Comparison of ENCODE assay signal across 14 cellular contexts in the genomic region with DNA sequence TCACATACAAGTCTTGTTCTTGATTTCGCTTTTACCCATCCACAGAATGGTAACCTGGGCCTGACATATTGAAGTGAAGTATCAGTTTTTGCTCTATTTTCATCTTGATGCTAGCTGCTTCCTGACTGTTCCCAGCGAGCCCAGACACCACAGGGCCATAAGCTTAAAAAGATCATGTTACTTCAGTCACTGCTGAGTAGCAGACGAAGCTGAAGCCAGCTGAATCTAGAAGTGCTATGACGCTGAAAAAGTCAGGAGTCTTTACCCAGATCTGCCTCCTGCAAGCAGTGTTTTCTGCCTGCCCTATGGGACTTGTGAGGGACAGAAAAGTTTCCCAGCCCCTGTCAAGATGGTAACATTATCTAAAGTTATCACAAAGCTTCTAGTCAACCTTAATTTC. TPM values are rescaled to one million over a fixed set of nuclear protein-coding genes. Genes with fewer than 3 reads are reported as not detected.
DNase-seq lines count a peak whose midpoint lies in the region; ATAC-seq, FAIRE-seq and TF ChIP-seq lines count a peak whose summit lies in the region.
"Had no signal": no experiment of that assay in that cellular context is flagged by ENCODE, and none has a peak within 500 bp of the region (broad histone marks: within the 10 kb centered on the region; RNA-seq: fewer than 3 reads in every experiment).

No MANE protein-coding gene starts in this region.

- WGBS in HepG2 (ENCODE audit: low lambda C conversion rate) = 66% methylated on average over 4 of the region's 4 CpGs

- no peak overlapping the region for H3K4me2 ChIP-seq in HepG2 (ENCODE audit: low read depth, low read length)

- DNase-seq in DMS 273 treated with DMSO at 0.1 percent for 48 hours (lab: John Stamatoyannopoulos, UW) = peak; percentile 67
- DNase-seq in SJCRH30 = peak; percentile 54 to 81
- no peak for DNase-seq in HepG2 (ENCODE audit: low spot score)
- DNase-seq in AG08396 (ENCODE audit: low spot score) = no peak
- no peak for DNase-seq in activated naive CD4-positive, alpha-beta T cell treated with anti-CD3 and anti-CD28 coated beads, Interleukin-2, amount 10 ng/mL, durations not matched to agents 7 days and 5 days
- no peak for DNase-seq in HTR-8/SVneo (ENCODE audit: insufficient read length, low spot score)
- DNase-seq: activated CD4-positive, alpha-beta T cell treated with anti-CD3 and anti-CD28 coated beads for 48 hours; effector CD8-positive, alpha-beta T cell; KBM-7; NCI-H526 treated with DMSO at 0.1 percent for 48 hours; stimulated activated naive CD4-positive, alpha-beta T cell treated with Interleukin-2 at 50 U/mL for 16 hours had no signal

- in situ Hi-C loops in HepG2 (cut with HindIII; ENCODE audit: extremely low pct_ligation_motif_present, low pct_unique_long_range_greater_than_20kb) = no loop called here

- no peak overlapping the region for H3K4me3 Mint-ChIP-seq in activated naive CD4-positive, alpha-beta T cell treated with anti-CD3 and anti-CD28 coated beads, Interleukin-2, amount 10 ng/mL, durations not matched to agents 7 days and 5 days

- H3K9me3 ChIP-seq in SJCRH30 (replicated peaks) (no peaks in the 10 kb centered on the region), HepG2 (ENCODE audit: low read length) (no peaks in the 10 kb centered on the region)

- no peak for TF ChIP-seq RAD21 in HepG2 (CRISPR knock-in tag; IDR thresholded peaks at IDR 0.05)

- no TSS peak for BruUV-seq in HepG2 (replicated peaks; lab: Mats Ljungman, UMichigan)

- H3K27me3 Mint-ChIP-seq in activated naive CD4-positive, alpha-beta T cell treated with anti-CD3 and anti-CD28 coated beads, Interleukin-2, amount 10 ng/mL, durations not matched to agents 7 days and 5 days = peaks cover 31% of the 10 kb centered on the region

- H3K4me3 ChIP-seq in SJCRH30 = no peak overlapping the region
- no peak overlapping the region for H3K4me3 ChIP-seq in HepG2 (replicated peaks in 1 of 3; ENCODE audit: insufficient read depth in 1 of 3, low read depth in 2 of 3, low read length in 3 of 3)

- intact Hi-C loops in HepG2 (cut with micrococcal nuclease; ENCODE audit: unreplicated experiment) = loop anchor here (5.0 kb wide), 1 partner anchor 37 kb away; no protein-coding TSS in a partner anchor

- no peak overlapping the region for H3K9ac ChIP-seq in HepG2 (ENCODE audit: insufficient read depth, low read depth, low read length)

- no peak for ATAC-seq in HepG2
- ATAC-seq: activated naive CD4-positive, alpha-beta T cell treated with anti-CD3 and anti-CD28 coated beads, Interleukin-2, amount 50 U/mL, for 72 hours; SK-N-SH treated with all-trans-retinoic acid at 6 μM for 48 hours had no signal

- H3K36me3 ChIP-seq in SJCRH30 (no peaks in the 10 kb centered on the region), HepG2 (replicated peaks in 1 of 2; ENCODE audit: control insufficient read depth in 1 of 2, insufficient read depth in 2 of 2, low read length in 2 of 2) (no peaks in the 10 kb centered on the region)

- no peak for TF ChIP-seq CTCF in HepG2 (CRISPR knock-in tag; IDR thresholded peaks at IDR 0.05)

- H4K20me1 ChIP-seq in HepG2 (ENCODE audit: insufficient read depth, low read length) = 0 out of 2 replicates have a peak, but pooled peaks cover 6% of the 10 kb centered on the region

- no peak for TF ChIP-seq POLR2A in HepG2 (IDR thresholded peaks at IDR 0.05; ENCODE audit: insufficient read depth in 1 of 2, low read depth in 2 of 2, low read length in 2 of 2)

- no peak overlapping the region for H3K27ac Mint-ChIP-seq in activated naive CD4-positive, alpha-beta T cell treated with anti-CD3 and anti-CD28 coated beads, Interleukin-2, amount 10 ng/mL, durations not matched to agents 7 days and 5 days
- H3K27ac Mint-ChIP-seq: activated naive CD4-positive, alpha-beta T cell treated with anti-CD3 and anti-CD28 coated beads, Interleukin-2, amount 50 U/mL, for 72 hours had no signal

- FAIRE-seq in HepG2 (lab: Jason Lieb, UNC) = no peak
- FAIRE-seq in HTR-8/SVneo (lab: Jason Lieb, UNC) = no peak
- FAIRE-seq: G401.6 had no signal

- H3K27me3 ChIP-seq in SJCRH30 (no peaks in the 10 kb centered on the region), HepG2 (ENCODE audit: control insufficient read depth in 1 of 2, insufficient read depth in 2 of 2, low read length in 2 of 2) (no peaks in the 10 kb centered on the region; a peak in 1 of 5 replicates)

- CTCF ChIA-PET in HepG2 (lab: Yijun Ruan, JAX; ENCODE audit: low intra/inter-chr PET ratio, low total read pairs) = no interaction called here
- CTCF ChIA-PET in activated naive CD4-positive, alpha-beta T cell treated with anti-CD3 and anti-CD28 coated beads, Interleukin-2, amount 10 ng/mL, durations not matched to agents 7 days and 5 days (lab: Charles Lee) = interaction anchor here (0.8 to 1.5 kb wide), 4 partner anchors 9 to 39 kb away, joined by 3 to 8 read pairs (median 6); no protein-coding TSS in a partner anchor

- peaks cover 12% of the 10 kb centered on the region for H3K4me1 Mint-ChIP-seq in activated naive CD4-positive, alpha-beta T cell treated with anti-CD3 and anti-CD28 coated beads, Interleukin-2, amount 10 ng/mL, durations not matched to agents 7 days and 5 days

- peaks cover 25% of the 10 kb centered on the region for H3K79me2 ChIP-seq in HepG2 (ENCODE audit: insufficient read depth, low read length)

- H3K27ac ChIP-seq in SJCRH30 = no peak overlapping the region
- H3K27ac ChIP-seq in HepG2 (ENCODE audit: extremely low read length, insufficient read depth, low read length) = peak overlapping the region; percentile 21

- H3K36me3 Mint-ChIP-seq in activated naive CD4-positive, alpha-beta T cell treated with anti-CD3 and anti-CD28 coated beads, Interleukin-2, amount 10 ng/mL, durations not matched to agents 7 days and 5 days = no peaks in the 10 kb centered on the region
- H3K36me3 Mint-ChIP-seq: activated naive CD4-positive, alpha-beta T cell treated with anti-CD3 and anti-CD28 coated beads, Interleukin-2, amount 50 U/mL, for 72 hours had no signal

- TF ChIP-seq EP300 in HepG2 (IDR thresholded peaks at IDR 0.05; ENCODE audit: low read depth in 2 of 2, low read length in 2 of 2) = no peak
- TF ChIP-seq EP300 in HepG2 (CRISPR knock-in tag; IDR thresholded peaks at IDR 0.05; ENCODE audit: borderline replicate concordance) = no peak

- POLR2A ChIA-PET in HepG2 (lab: Yijun Ruan, JAX) = interaction anchor here (0.9 to 2.0 kb wide), 2 partner anchors 14 to 133 kb away, joined by 3 to 4 read pairs; no protein-coding TSS in a partner anchor

- no peaks in the 10 kb centered on the region for H3K9me3 Mint-ChIP-seq in activated naive CD4-positive, alpha-beta T cell treated with anti-CD3 and anti-CD28 coated beads, Interleukin-2, amount 10 ng/mL, durations not matched to agents 7 days and 5 days
- H3K9me3 Mint-ChIP-seq: activated naive CD4-positive, alpha-beta T cell treated with anti-CD3 and anti-CD28 coated beads, Interleukin-2, amount 50 U/mL, for 72 hours had no signal

- H3K4me1 ChIP-seq in SJCRH30 (peaks cover 27% of the 10 kb centered on the region), HepG2 (ENCODE audit: insufficient read depth, low read length) (peaks cover 39% of the 10 kb centered on the region)

- no peak overlapping the region for H2AFZ ChIP-seq in HepG2 (ENCODE audit: low read length)

RNA-seq across cellular contexts. Expression of a gene that starts 2.7 kb away (rescaled TPM):
- 259 and 261 TPM in 2 replicates for total RNA-seq in SJCRH30 (2014; rRNA removed; shearing (Covaris generic))
- 57.4 and 79.9 TPM in 2 replicates for total RNA-seq in HepG2 (2016; rRNA removed; fragmentation: Illumina TruSeq; extraction: Trizol)
- 61.0 and 61.6 TPM in 2 replicates for total RNA-seq in HepG2 (2016; cell fraction: cytosol; rRNA removed; fragmentation: Illumina TruSeq; extraction: Trizol; ENCODE audit: low read depth)
- 60.4 and 81.6 TPM in 2 replicates for total RNA-seq in HepG2 (2016; cell fraction: insoluble cytoplasmic fraction; rRNA removed; fragmentation: Illumina TruSeq; extraction: Trizol)
- total RNA-seq in HepG2 (2016; cell fraction: membrane; rRNA removed; fragmentation: Illumina TruSeq; extraction: Trizol) = 103 and 106 TPM in 2 replicates
- total RNA-seq in HepG2 (2016; cell fraction: nucleus; rRNA removed; fragmentation: Illumina TruSeq; extraction: Trizol) = 46.3 and 54.0 TPM in 2 replicates
- polyA plus RNA-seq in HepG2 (2011; rRNA removed) = 43.9 and 44.0 TPM in 2 replicates
- 30.6 and 48.5 TPM in 2 replicates for polyA plus RNA-seq in HepG2 (2011; cell fraction: cytosol; rRNA removed)
- polyA plus RNA-seq in HepG2 (2011; cell fraction: nucleus; rRNA removed) = 9.3 and 15.2 TPM in 2 replicates
- 75.8 and 86.2 TPM in 2 replicates for polyA plus RNA-seq in HepG2 (2012)
- polyA plus RNA-seq in HepG2 (2016; cell fraction: cytosol; fragmentation: Illumina TruSeq; extraction: Trizol; ENCODE audit: low read depth) = 96.8 and 103 TPM in 2 replicates
- 78.0 and 79.1 TPM in 2 replicates for polyA plus RNA-seq in HepG2 (2016; cell fraction: insoluble cytoplasmic fraction; fragmentation: Illumina TruSeq; extraction: Trizol; ENCODE audit: low read depth)
- polyA plus RNA-seq in HepG2 (2016; cell fraction: membrane; fragmentation: Illumina TruSeq; extraction: Trizol; ENCODE audit: low read depth) = 115 and 119 TPM in 2 replicates
- 101 and 103 TPM in 2 replicates for polyA plus RNA-seq in HepG2 (2016; cell fraction: nucleus; fragmentation: Illumina TruSeq; extraction: Trizol; ENCODE audit: insufficient read depth, low read depth)
- 10.9 and 11.9 TPM in 2 replicates for polyA minus RNA-seq in HepG2 (2011; rRNA and poly(A)+ RNA removed; ENCODE audit: low replicate concordance)
- 18.7 and 25.3 TPM in 2 replicates for polyA minus RNA-seq in HepG2 (2011; cell fraction: cytosol; rRNA and poly(A)+ RNA removed)
- 10.4 and 12.6 TPM in 2 replicates for polyA minus RNA-seq in HepG2 (2011; cell fraction: nucleus; rRNA and poly(A)+ RNA removed)

RNA-seq across cellular contexts. Expression of a gene that starts 48.5 kb away (rescaled TPM):
- total RNA-seq in SJCRH30 (2014; rRNA removed; shearing (Covaris generic)) = 37.7 and 40.4 TPM in 2 replicates
- total RNA-seq in HepG2 (2016; rRNA removed; fragmentation: Illumina TruSeq; extraction: Trizol) = 17.4 and 24.1 TPM in 2 replicates
- total RNA-seq in HepG2 (2016; cell fraction: cytosol; rRNA removed; fragmentation: Illumina TruSeq; extraction: Trizol; ENCODE audit: low read depth) = 5.0 and 6.4 TPM in 2 replicates
- total RNA-seq in HepG2 (2016; cell fraction: insoluble cytoplasmic fraction; rRNA removed; fragmentation: Illumina TruSeq; extraction: Trizol) = 16.0 and 24.8 TPM in 2 replicates
- total RNA-seq in HepG2 (2016; cell fraction: membrane; rRNA removed; fragmentation: Illumina TruSeq; extraction: Trizol) = 15.7 and 18.1 TPM in 2 replicates
- total RNA-seq in HepG2 (2016; cell fraction: nucleus; rRNA removed; fragmentation: Illumina TruSeq; extraction: Trizol) = 28.9 and 38.5 TPM in 2 replicates
- 73.8 and 80.6 TPM in 2 replicates for polyA plus RNA-seq in HepG2 (2011; rRNA removed)
- 66.9 and 68.7 TPM in 2 replicates for polyA plus RNA-seq in HepG2 (2011; cell fraction: cytosol; rRNA removed)
- polyA plus RNA-seq in HepG2 (2011; cell fraction: nucleus; rRNA removed) = 64.3 and 75.0 TPM in 2 replicates
- 36.4 and 39.6 TPM in 2 replicates for polyA plus RNA-seq in HepG2 (2012)
- polyA plus RNA-seq in HepG2 (2016; cell fraction: cytosol; fragmentation: Illumina TruSeq; extraction: Trizol; ENCODE audit: low read depth) = 6.7 and 7.8 TPM in 2 replicates
- 19.6 and 25.9 TPM in 2 replicates for polyA plus RNA-seq in HepG2 (2016; cell fraction: insoluble cytoplasmic fraction; fragmentation: Illumina TruSeq; extraction: Trizol; ENCODE audit: low read depth)
- polyA plus RNA-seq in HepG2 (2016; cell fraction: membrane; fragmentation: Illumina TruSeq; extraction: Trizol; ENCODE audit: low read depth) = 15.4 and 16.2 TPM in 2 replicates
- polyA plus RNA-seq in HepG2 (2016; cell fraction: nucleus; fragmentation: Illumina TruSeq; extraction: Trizol; ENCODE audit: insufficient read depth, low read depth) = 59.1 and 62.2 TPM in 2 replicates
- polyA minus RNA-seq in HepG2 (2011; rRNA and poly(A)+ RNA removed; ENCODE audit: low replicate concordance) = 22.0 and 139 TPM in 2 replicates
- 48.1 and 54.0 TPM in 2 replicates for polyA minus RNA-seq in HepG2 (2011; cell fraction: cytosol; rRNA and poly(A)+ RNA removed)
- polyA minus RNA-seq in HepG2 (2011; cell fraction: nucleus; rRNA and poly(A)+ RNA removed) = 39.9 and 48.0 TPM in 2 replicates

RNA-seq across cellular contexts. Expression of a gene that starts 49.1 kb away (rescaled TPM):
- 0.13 TPM in 1 of 2 replicates, not detected in the other for total RNA-seq in SJCRH30 (2014; rRNA removed; shearing (Covaris generic))
- 2.3 and 4.2 TPM in 2 replicates for total RNA-seq in HepG2 (2016; rRNA removed; fragmentation: Illumina TruSeq; extraction: Trizol)
- total RNA-seq in HepG2 (2016; cell fraction: cytosol; rRNA removed; fragmentation: Illumina TruSeq; extraction: Trizol; ENCODE audit: low read depth) = 2.6 and 2.8 TPM in 2 replicates
- total RNA-seq in HepG2 (2016; cell fraction: insoluble cytoplasmic fraction; rRNA removed; fragmentation: Illumina TruSeq; extraction: Trizol) = 2.9 and 3.6 TPM in 2 replicates
- total RNA-seq in HepG2 (2016; cell fraction: membrane; rRNA removed; fragmentation: Illumina TruSeq; extraction: Trizol) = 6.5 and 7.7 TPM in 2 replicates
- 1.3 TPM in 2 replicates for total RNA-seq in HepG2 (2016; cell fraction: nucleus; rRNA removed; fragmentation: Illumina TruSeq; extraction: Trizol)
- 0.98 and 2.3 TPM in 2 replicates for polyA plus RNA-seq in HepG2 (2011; rRNA removed)
- 0.59 and 1.8 TPM in 2 replicates for polyA plus RNA-seq in HepG2 (2011; cell fraction: cytosol; rRNA removed)
- 0.27 and 1.1 TPM in 2 replicates for polyA plus RNA-seq in HepG2 (2011; cell fraction: nucleus; rRNA removed)
- 4.0 and 6.8 TPM in 2 replicates for polyA plus RNA-seq in HepG2 (2012)
- polyA plus RNA-seq in HepG2 (2016; cell fraction: cytosol; fragmentation: Illumina TruSeq; extraction: Trizol; ENCODE audit: low read depth) = 3.9 and 4.9 TPM in 2 replicates
- polyA plus RNA-seq in HepG2 (2016; cell fraction: insoluble cytoplasmic fraction; fragmentation: Illumina TruSeq; extraction: Trizol; ENCODE audit: low read depth) = 3.9 and 4.6 TPM in 2 replicates
- polyA plus RNA-seq in HepG2 (2016; cell fraction: membrane; fragmentation: Illumina TruSeq; extraction: Trizol; ENCODE audit: low read depth) = 6.4 and 7.3 TPM in 2 replicates
- polyA plus RNA-seq in HepG2 (2016; cell fraction: nucleus; fragmentation: Illumina TruSeq; extraction: Trizol; ENCODE audit: insufficient read depth, low read depth) = 3.3 and 6.0 TPM in 2 replicates
- 0.32 TPM in 1 of 2 replicates, not detected in the other for polyA minus RNA-seq in HepG2 (2011; rRNA and poly(A)+ RNA removed; ENCODE audit: low replicate concordance)
- polyA minus RNA-seq in HepG2 (2011; cell fraction: cytosol; rRNA and poly(A)+ RNA removed) = 0.53 and 1.3 TPM in 2 replicates
- 0.62 TPM in 1 of 2 replicates, not detected in the other for polyA minus RNA-seq in HepG2 (2011; cell fraction: nucleus; rRNA and poly(A)+ RNA removed)
- total RNA-seq: activated naive CD4-positive, alpha-beta T cell treated with anti-CD3 and anti-CD28 coated beads, Interleukin-2, amount 50 U/mL, for 72 hours had no signal

RNA-seq across cellular contexts. Expression of a gene that starts 49.1 kb away (rescaled TPM):
- not detected in 2 replicates for total RNA-seq in SJCRH30 (2014; rRNA removed; shearing (Covaris generic))
- not detected in 2 replicates for total RNA-seq in HepG2 (2016; rRNA removed; fragmentation: Illumina TruSeq; extraction: Trizol)
- total RNA-seq in HepG2 (2016; cell fraction: cytosol; rRNA removed; fragmentation: Illumina TruSeq; extraction: Trizol; ENCODE audit: low read depth) = not detected in 2 replicates
- total RNA-seq in HepG2 (2016; cell fraction: insoluble cytoplasmic fraction; rRNA removed; fragmentation: Illumina TruSeq; extraction: Trizol) = not detected in 2 replicates
- total RNA-seq in HepG2 (2016; cell fraction: membrane; rRNA removed; fragmentation: Illumina TruSeq; extraction: Trizol) = not detected in 2 replicates
- total RNA-seq in HepG2 (2016; cell fraction: nucleus; rRNA removed; fragmentation: Illumina TruSeq; extraction: Trizol) = not detected in 2 replicates
- polyA plus RNA-seq in HepG2 (2011; rRNA removed) = not detected in 2 replicates
- not detected in 2 replicates for polyA plus RNA-seq in HepG2 (2011; cell fraction: cytosol; rRNA removed)
- polyA plus RNA-seq in HepG2 (2011; cell fraction: nucleus; rRNA removed) = not detected in 2 replicates
- polyA plus RNA-seq in HepG2 (2012) = not detected in 2 replicates
- not detected in 2 replicates for polyA plus RNA-seq in HepG2 (2016; cell fraction: cytosol; fragmentation: Illumina TruSeq; extraction: Trizol; ENCODE audit: low read depth)
- not detected in 2 replicates for polyA plus RNA-seq in HepG2 (2016; cell fraction: insoluble cytoplasmic fraction; fragmentation: Illumina TruSeq; extraction: Trizol; ENCODE audit: low read depth)
- polyA plus RNA-seq in HepG2 (2016; cell fraction: membrane; fragmentation: Illumina TruSeq; extraction: Trizol; ENCODE audit: low read depth) = not detected in 2 replicates
- not detected in 2 replicates for polyA plus RNA-seq in HepG2 (2016; cell fraction: nucleus; fragmentation: Illumina TruSeq; extraction: Trizol; ENCODE audit: insufficient read depth, low read depth)
- polyA minus RNA-seq in HepG2 (2011; rRNA and poly(A)+ RNA removed; ENCODE audit: low replicate concordance) = not detected in 2 replicates
- polyA minus RNA-seq in HepG2 (2011; cell fraction: cytosol; rRNA and poly(A)+ RNA removed) = not detected in 2 replicates
- not detected in 2 replicates for polyA minus RNA-seq in HepG2 (2011; cell fraction: nucleus; rRNA and poly(A)+ RNA removed)
- total RNA-seq: activated naive CD4-positive, alpha-beta T cell treated with anti-CD3 and anti-CD28 coated beads, Interleukin-2, amount 50 U/mL, for 72 hours had no signal

Comparison
In these comparisons a context has a peak if more than half of its experiments do, and no peak if none do; other contexts are left out.
1. DNase-seq: peak in DMS 273 treated with DMSO at 0.1 percent for 48 hours (single experiment) and SJCRH30 (2 of 2); none in HepG2 (single experiment), AG08396 (single experiment), activated naive CD4-positive, alpha-beta T cell treated with anti-CD3 and anti-CD28 coated beads, Interleukin-2, amount 10 ng/mL, durations not matched to agents 7 days and 5 days (single experiment) and HTR-8/SVneo (single experiment).